Comparison of ENCODE assay signal across 27 cellular contexts in genomic region chr14:31740688-31741087, GRCh38.
"Had no signal": no experiment of that assay in that cellular context is flagged by ENCODE, and none has a peak within 500 bp of the region (broad histone marks: within the 10 kb centered on the region; RNA-seq: fewer than 3 reads in every experiment).

No MANE protein-coding gene starts in this region.

- ATAC-seq: effector memory CD8-positive, alpha-beta T cell; esophagus mucosa; foreskin keratinocyte; gastrocnemius medialis; gastroesophageal sphincter; heart left ventricle; heart right ventricle had no signal

- FAIRE-seq: colon, endometrium, endothelial cell of umbilical vein had no signal

- H3K4me1 ChIP-seq: colonic mucosa, esophagus muscularis mucosa, esophagus squamous epithelium, foreskin keratinocyte, gastrocnemius medialis, gastroesophageal sphincter, heart left ventricle, heart right ventricle had no signal

- H3K9me3 ChIP-seq: colonic mucosa, gastrocnemius medialis had no signal

- H3K36me3 ChIP-seq: colonic mucosa, esophagus muscularis mucosa, esophagus squamous epithelium, gastrocnemius medialis, gastroesophageal sphincter, heart left ventricle, heart right ventricle had no signal

- DNase-seq: colonic mucosa; cortex of kidney; dermis blood vessel endothelial cell; dorsolateral prefrontal cortex; effector CD4-positive, alpha-beta T cell; effector CD8-positive, alpha-beta T cell; effector memory CD4-positive, alpha-beta T cell; effector memory CD8-positive, alpha-beta T cell; endodermal cell; erythroblast; esophagus squamous epithelium; foreskin fibroblast; foreskin keratinocyte; foreskin melanocyte; gastrocnemius medialis; glutamatergic neuron; head of caudate nucleus; heart left ventricle; heart right ventricle had no signal

- H3K4me3 ChIP-seq: colonic mucosa, coronary artery, dorsolateral prefrontal cortex, esophagus muscularis mucosa, esophagus squamous epithelium, gastrocnemius medialis, gastroesophageal sphincter, heart left ventricle, heart right ventricle had no signal

- H3K27ac ChIP-seq: colonic mucosa, coronary artery, dorsolateral prefrontal cortex, epithelial cell of prostate, esophagus muscularis mucosa, esophagus squamous epithelium, foreskin keratinocyte, gastrocnemius medialis, gastroesophageal sphincter, heart left ventricle, heart right ventricle had no signal

- H3K27me3 ChIP-seq: colonic mucosa, dorsolateral prefrontal cortex, esophagus muscularis mucosa, esophagus squamous epithelium, foreskin keratinocyte, gastrocnemius medialis, gastroesophageal sphincter, heart left ventricle, heart right ventricle had no signal
